2 cellular contexts compared by ENCODE assay signal in genomic region chr2:61535449-61535848, GRCh38.
TF ChIP-seq lines count a peak whose summit lies in the region.

No MANE protein-coding gene starts in this region.

TF ChIP-seq in HCT116, 20 proteins besides CTCF, POLR2A, EP300 and RAD21 (continued from another document):
- TF ChIP-seq TCF7L2 (IDR thresholded peaks at IDR 0.05; ENCODE audit: borderline replicate concordance, extremely low read depth, insufficient read depth, insufficient read length) = no peak
- TF ChIP-seq ELF1 (IDR thresholded peaks at IDR 0.05; ENCODE audit: borderline replicate concordance, low read depth) = no peak
- no peak for TF ChIP-seq CEBPB (IDR thresholded peaks at IDR 0.05; ENCODE audit: low read depth)

TF ChIP-seq in WTC11, 78 proteins besides CTCF, POLR2A, EP300 and RAD21 (continued from another document):
- TF ChIP-seq PRDM15 (CRISPR knock-in tag; IDR thresholded peaks at IDR 0.05) (no peak), KAT7 (CRISPR knock-in tag; IDR thresholded peaks at IDR 0.05; ENCODE audit: borderline replicate concordance) (no peak), ETV6 (CRISPR knock-in tag; IDR thresholded peaks at IDR 0.05) (no peak), ZBTB43 (CRISPR knock-in tag; IDR thresholded peaks at IDR 0.05) (no peak), TCF7 (CRISPR knock-in tag; IDR thresholded peaks at IDR 0.05; ENCODE audit: low read depth) (no peak)
